38 cellular contexts compared by ENCODE assay signal in the genomic region with DNA sequence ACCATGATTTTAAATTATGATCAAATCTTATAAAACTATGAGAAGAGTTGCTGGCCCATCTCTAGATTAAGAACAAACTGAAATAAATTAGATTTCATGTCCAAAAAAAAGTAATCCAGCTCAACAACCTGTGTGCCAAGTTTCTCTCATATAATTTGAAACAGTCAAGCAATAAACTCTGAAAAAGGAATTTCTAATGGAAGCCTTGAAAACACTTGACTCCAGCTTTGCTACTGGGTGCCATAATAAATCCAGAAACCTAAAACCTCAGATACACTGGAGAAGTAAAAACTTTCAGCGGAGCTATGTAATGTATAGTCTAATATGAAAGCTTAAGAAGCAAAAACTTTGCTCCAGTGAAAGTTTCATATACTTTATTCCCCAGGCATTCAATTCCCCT.
"Had no signal": no experiment of that assay in that cellular context is flagged by ENCODE, and none has a peak within 500 bp of the region (broad histone marks: within the 10 kb centered on the region; RNA-seq: fewer than 3 reads in every experiment).

No MANE protein-coding gene starts in this region.

- H3K27ac ChIP-seq: body of pancreas, brain microvascular endothelial cell, breast epithelium, VCaP had no signal

- H3K36me3 ChIP-seq: breast epithelium had no signal

- H3K27me3 ChIP-seq: body of pancreas, brain microvascular endothelial cell, breast epithelium had no signal

- FAIRE-seq: astrocyte, TTC549 had no signal

- H3K27me3 Mint-ChIP-seq: activated CD4-positive, alpha-beta memory T cell treated with anti-CD3 and anti-CD28 coated beads, Interleukin-2, amount 10 ng/mL, durations not matched to agents 7 days and 5 days; activated CD4-positive, alpha-beta T cell treated with anti-CD3 and anti-CD28 coated beads for 36 hours; activated CD4-positive, alpha-beta T cell treated with anti-CD3 and anti-CD28 coated beads, Interleukin-2, amount 10 ng/mL, durations not matched to agents 7 days and 5 days; activated CD8-positive, alpha-beta memory T cell treated with anti-CD3 and anti-CD28 coated beads, Interleukin-2, amount 10 ng/mL, durations not matched to agents 7 days and 5 days; activated naive CD8-positive, alpha-beta T cell treated with anti-CD3 and anti-CD28 coated beads, Interleukin-2, amount 10 ng/mL, durations not matched to agents 7 days and 5 days; activated naive CD8-positive, alpha-beta T cell treated with anti-CD3 and anti-CD28 coated beads, Interleukin-2, amount 50 U/mL, for 24 hours; activated T-cell treated with anti-CD3 and anti-CD28 coated beads, Interleukin-2, amount 50 U/mL, for 24 hours; activated T-helper 17 cell treated with anti-CD3 and anti-CD28 coated beads, Interleukin-2, amount 50 U/mL, for 72 hours had no signal

- H3K9me3 ChIP-seq: body of pancreas, breast epithelium had no signal

- H3K4me1 Mint-ChIP-seq: activated CD4-positive, alpha-beta memory T cell treated with anti-CD3 and anti-CD28 coated beads, Interleukin-2, amount 10 ng/mL, durations not matched to agents 7 days and 5 days; activated CD4-positive, alpha-beta T cell treated with anti-CD3 and anti-CD28 coated beads for 36 hours; activated CD4-positive, alpha-beta T cell treated with anti-CD3 and anti-CD28 coated beads, Interleukin-2, amount 10 ng/mL, durations not matched to agents 7 days and 5 days; activated CD8-positive, alpha-beta memory T cell treated with anti-CD3 and anti-CD28 coated beads, Interleukin-2, amount 10 ng/mL, durations not matched to agents 7 days and 5 days; activated naive CD8-positive, alpha-beta T cell treated with anti-CD3 and anti-CD28 coated beads, Interleukin-2, amount 10 ng/mL, durations not matched to agents 7 days and 5 days; activated naive CD8-positive, alpha-beta T cell treated with anti-CD3 and anti-CD28 coated beads, Interleukin-2, amount 50 U/mL, for 24 hours had no signal

- DNase-seq: activated CD4-positive, alpha-beta memory T cell treated with anti-CD3 and anti-CD28 coated beads, Interleukin-2, amount 10 ng/mL, durations not matched to agents 7 days and 5 days; activated CD4-positive, alpha-beta T cell treated with anti-CD3 and anti-CD28 coated beads for 1 hour; activated CD4-positive, alpha-beta T cell treated with anti-CD3 and anti-CD28 coated beads for 36 hours; activated CD4-positive, alpha-beta T cell treated with anti-CD3 and anti-CD28 coated beads for 48 hours; activated CD4-positive, alpha-beta T cell treated with anti-CD3 and anti-CD28 coated beads, Interleukin-2, amount 10 ng/mL, durations not matched to agents 7 days and 5 days; activated CD4-positive, alpha-beta T cell treated with anti-CD3 and anti-CD28 coated beads, Interleukin-2, amount 50 U/mL, for 48 hours; activated CD4-positive, CD25-positive, alpha-beta regulatory T cell; activated CD8-positive, alpha-beta memory T cell treated with anti-CD3 and anti-CD28 coated beads for 24 hours; activated CD8-positive, alpha-beta memory T cell treated with anti-CD3 and anti-CD28 coated beads, Interleukin-2, amount 10 ng/mL, durations not matched to agents 7 days and 5 days; activated CD8-positive, alpha-beta memory T cell treated with anti-CD3 and anti-CD28 coated beads, Interleukin-2, amount 50 U/mL, for 48 hours; activated CD8-positive, alpha-beta T cell treated with anti-CD3 and anti-CD28 coated beads, Interleukin-2, amount 10 ng/mL, durations not matched to agents 7 days and 5 days; activated effector memory CD4-positive, alpha-beta T cell treated with anti-CD3 and anti-CD28 coated beads, Interleukin-2, amount 50 U/mL, for 16 hours; activated gamma-delta T cell treated with Interleukin-2 at 50 U/mL for 16 hours; activated naive CD4-positive, alpha-beta T cell; activated naive CD4-positive, alpha-beta T cell treated with anti-CD3 and anti-CD28 coated beads for 36 hours; activated naive CD4-positive, alpha-beta T cell treated with anti-CD3 and anti-CD28 coated beads, Interleukin-2, amount 50 U/mL, for 16 hours; activated naive CD8-positive, alpha-beta T cell treated with anti-CD3 and anti-CD28 coated beads, Interleukin-2, amount 10 ng/mL, durations not matched to agents 7 days and 5 days; activated naive CD8-positive, alpha-beta T cell treated with anti-CD3 and anti-CD28 coated beads, Interleukin-2, amount 50 U/mL, for 24 hours; activated T-cell treated with anti-CD3 and anti-CD28 coated beads, Interleukin-2, amount 50 U/mL, for 24 hours; activated T-cell treated with anti-CD3 and anti-CD28 coated beads, Interleukin-2, amount 50 U/mL, for 48 hours; amniotic stem cell; aorta; body of pancreas; brain microvascular endothelial cell; central memory CD4-positive, alpha-beta T cell; T-helper 1 cell; T-helper 2 cell; T-helper 9 cell had no signal

- H3K4me1 ChIP-seq: body of pancreas, breast epithelium had no signal

- H3K4me3 ChIP-seq: body of pancreas, breast epithelium had no signal

- H3K9me3 Mint-ChIP-seq: activated CD4-positive, alpha-beta memory T cell treated with anti-CD3 and anti-CD28 coated beads, Interleukin-2, amount 10 ng/mL, durations not matched to agents 7 days and 5 days; activated CD4-positive, alpha-beta T cell treated with anti-CD3 and anti-CD28 coated beads, Interleukin-2, amount 10 ng/mL, durations not matched to agents 7 days and 5 days; activated naive CD4-positive, alpha-beta T cell treated with anti-CD3 and anti-CD28 coated beads for 36 hours; activated naive CD4-positive, alpha-beta T cell treated with anti-CD3 and anti-CD28 coated beads, Interleukin-2, amount 50 U/mL, for 72 hours; activated naive CD8-positive, alpha-beta T cell treated with anti-CD3 and anti-CD28 coated beads, Interleukin-2, amount 10 ng/mL, durations not matched to agents 7 days and 5 days; activated naive CD8-positive, alpha-beta T cell treated with anti-CD3 and anti-CD28 coated beads, Interleukin-2, amount 50 U/mL, for 24 hours; activated T-cell treated with anti-CD3 and anti-CD28 coated beads, Interleukin-2, amount 50 U/mL, for 24 hours; activated T-helper 1 cell treated with anti-CD3 and anti-CD28 coated beads, Interleukin-12 subunit alpha, Interleukin-12 subunit beta, Interleukin-2, Interleukin-4 antibody, amounts not matched to agents 30 ng/mL and 10 ng/mL and 1 ng/mL, durations not matched to agents 14 hours and 24 hours and 36 hours; activated T-helper 17 cell treated with anti-CD3 and anti-CD28 coated beads, Interleukin-2, amount 50 U/mL, for 72 hours; T-helper 2 cell treated with Interferon-gamma antibody and Interleukin-4, amounts not matched to agents 5 μg/mL and 100 μg/mL, for 36 hours had no signal

- ATAC-seq: activated CD4-positive, alpha-beta T cell treated with anti-CD3 and anti-CD28 coated beads for 36 hours; activated CD4-positive, CD25-positive, alpha-beta regulatory T cell treated with anti-CD3 and anti-CD28 coated beads, Interleukin-2, amount 50 U/mL, for 24 hours; activated CD8-positive, alpha-beta memory T cell treated with anti-CD3 and anti-CD28 coated beads, Interleukin-2, amount 10 ng/mL, durations not matched to agents 7 days and 5 days; activated CD8-positive, alpha-beta T cell treated with anti-CD3 and anti-CD28 coated beads, Interleukin-2, amount 10 ng/mL, durations not matched to agents 7 days and 5 days; activated naive CD4-positive, alpha-beta T cell treated with anti-CD3 and anti-CD28 coated beads, Interleukin-2, amount 50 U/mL, for 72 hours; activated naive CD8-positive, alpha-beta T cell treated with anti-CD3 and anti-CD28 coated beads, Interleukin-2, amount 50 U/mL, for 24 hours; body of pancreas had no signal

- H3K4me3 Mint-ChIP-seq: activated CD4-positive, alpha-beta memory T cell treated with anti-CD3 and anti-CD28 coated beads, Interleukin-2, amount 10 ng/mL, durations not matched to agents 7 days and 5 days; activated CD4-positive, alpha-beta T cell treated with anti-CD3 and anti-CD28 coated beads for 36 hours; activated CD4-positive, alpha-beta T cell treated with anti-CD3 and anti-CD28 coated beads, Interleukin-2, amount 10 ng/mL, durations not matched to agents 7 days and 5 days; activated CD8-positive, alpha-beta memory T cell treated with anti-CD3 and anti-CD28 coated beads, Interleukin-2, amount 10 ng/mL, durations not matched to agents 7 days and 5 days; activated CD8-positive, alpha-beta T cell treated with anti-CD3 and anti-CD28 coated beads, Interleukin-2, amount 10 ng/mL, durations not matched to agents 7 days and 5 days; activated naive CD4-positive, alpha-beta T cell treated with anti-CD3 and anti-CD28 coated beads for 36 hours; activated naive CD8-positive, alpha-beta T cell treated with anti-CD3 and anti-CD28 coated beads, Interleukin-2, amount 10 ng/mL, durations not matched to agents 7 days and 5 days; activated naive CD8-positive, alpha-beta T cell treated with anti-CD3 and anti-CD28 coated beads, Interleukin-2, amount 50 U/mL, for 24 hours; activated T-cell treated with anti-CD3 and anti-CD28 coated beads, Interleukin-2, amount 50 U/mL, for 24 hours; activated T-helper 1 cell treated with anti-CD3 and anti-CD28 coated beads, Interleukin-12 subunit alpha, Interleukin-12 subunit beta, Interleukin-2, Interleukin-4 antibody, amounts not matched to agents 30 ng/mL and 10 ng/mL and 1 ng/mL, durations not matched to agents 14 hours and 24 hours and 36 hours; activated T-helper 17 cell treated with anti-CD3 and anti-CD28 coated beads, Interleukin-2, amount 50 U/mL, for 72 hours; T-helper 1 cell treated with Interleukin-12 subunit alpha and Interleukin-12 subunit beta and Interleukin-4 antibody, amounts not matched to agents 30 μg/mL and 1 μg/mL, for 36 hours; T-helper 2 cell treated with Interferon-gamma antibody and Interleukin-4, amounts not matched to agents 5 μg/mL and 100 μg/mL, for 36 hours had no signal

- H3K27ac Mint-ChIP-seq: activated CD4-positive, alpha-beta memory T cell treated with anti-CD3 and anti-CD28 coated beads, Interleukin-2, amount 10 ng/mL, durations not matched to agents 7 days and 5 days; activated CD4-positive, alpha-beta T cell treated with anti-CD3 and anti-CD28 coated beads for 36 hours; activated CD4-positive, alpha-beta T cell treated with anti-CD3 and anti-CD28 coated beads, Interleukin-2, amount 10 ng/mL, durations not matched to agents 7 days and 5 days; activated CD8-positive, alpha-beta memory T cell treated with anti-CD3 and anti-CD28 coated beads, Interleukin-2, amount 10 ng/mL, durations not matched to agents 7 days and 5 days; activated CD8-positive, alpha-beta T cell treated with anti-CD3 and anti-CD28 coated beads, Interleukin-2, amount 10 ng/mL, durations not matched to agents 7 days and 5 days; activated naive CD4-positive, alpha-beta T cell treated with anti-CD3 and anti-CD28 coated beads for 36 hours; activated naive CD4-positive, alpha-beta T cell treated with anti-CD3 and anti-CD28 coated beads, Interleukin-2, amount 50 U/mL, for 72 hours; activated naive CD8-positive, alpha-beta T cell treated with anti-CD3 and anti-CD28 coated beads, Interleukin-2, amount 10 ng/mL, durations not matched to agents 7 days and 5 days; activated naive CD8-positive, alpha-beta T cell treated with anti-CD3 and anti-CD28 coated beads, Interleukin-2, amount 50 U/mL, for 24 hours; activated T-cell treated with anti-CD3 and anti-CD28 coated beads, Interleukin-2, amount 50 U/mL, for 24 hours; activated T-helper 1 cell treated with anti-CD3 and anti-CD28 coated beads, Interleukin-12 subunit alpha, Interleukin-12 subunit beta, Interleukin-2, Interleukin-4 antibody, amounts not matched to agents 30 ng/mL and 10 ng/mL and 1 ng/mL, durations not matched to agents 14 hours and 24 hours and 36 hours; activated T-helper 17 cell treated with anti-CD3 and anti-CD28 coated beads, Interleukin-2, amount 50 U/mL, for 72 hours; T-helper 1 cell treated with Interleukin-12 subunit alpha and Interleukin-12 subunit beta and Interleukin-4 antibody, amounts not matched to agents 30 μg/mL and 1 μg/mL, for 36 hours; T-helper 2 cell treated with Interferon-gamma antibody and Interleukin-4, amounts not matched to agents 5 μg/mL and 100 μg/mL, for 36 hours had no signal
